In genomic region chr20:49403911-49404310, GRCh38 we compare ENCODE assay signal across 28 cellular contexts.
"Had no signal": no experiment of that assay in that cellular context is flagged by ENCODE, and none has a peak within 500 bp of the region (broad histone marks: within the 10 kb centered on the region; RNA-seq: fewer than 3 reads in every experiment).

No MANE protein-coding gene starts in this region.

- ATAC-seq: naive thymus-derived CD4-positive, alpha-beta T cell; natural killer cell; pancreas; psoas muscle; right cardiac atrium; sciatic nerve; stimulated activated memory B cell treated with anti-CD40 and anti-IgM and Interleukin-4, amounts not matched to agents 10 μg/mL and 1 μg/mL and 100 μg/mL, for 72 hours; stimulated activated naive CD8-positive, alpha-beta T cell treated with anti-CD3 and anti-CD28 coated beads, Interleukin-15, amount 100 ng/mL, for 72 hours; stimulated activated naive CD8-positive, alpha-beta T cell treated with anti-CD3 and anti-CD28 coated beads, Interleukin-15, Interleukin-2, amounts not matched to agents 100 U/mL and 50 U/mL, for 24 hours; upper lobe of right lung had no signal

- H2AFZ ChIP-seq: neural progenitor cell had no signal

- H3K27me3 ChIP-seq: neural progenitor cell, pancreas, suprapubic skin, testis, tibial artery, transverse colon, upper lobe of right lung, uterus had no signal

- H3K36me3 ChIP-seq: neural progenitor cell, neutrophil, pancreas, spleen, suprapubic skin, tibial artery, transverse colon, upper lobe of right lung, uterus had no signal

- H3K4me3 ChIP-seq: neural progenitor cell, pancreas, psoas muscle, skin epidermis, smooth muscle cell, spleen, suprapubic skin, testis, tibial artery, transverse colon, upper lobe of right lung, uterus had no signal

- H3K9me3 ChIP-seq: neutrophil, pancreas, psoas muscle, spleen, suprapubic skin, testis, tibial artery, transverse colon, upper lobe of right lung, uterus had no signal

- H3K4me1 ChIP-seq: pancreas had no signal

- H3K27ac ChIP-seq: neural progenitor cell, neutrophil, pancreas, psoas muscle, skin epidermis, spleen, suprapubic skin, tibial artery, transverse colon, upper lobe of right lung had no signal

- FAIRE-seq: pancreas had no signal

- H3K4me2 ChIP-seq: neural progenitor cell, smooth muscle cell had no signal

- DNase-seq: naive thymus-derived CD4-positive, alpha-beta T cell; natural killer cell; nucleus accumbens; pancreas; psoas muscle; right cardiac atrium; spleen; stimulated activated CD4-positive, alpha-beta T cell treated with anti-CD3 and anti-CD28 coated beads, Interleukin-12 subunit alpha, Interleukin-12 subunit beta, amount 100 ng/mL, for 4 hours; stimulated activated CD4-positive, alpha-beta T cell treated with anti-CD3 and anti-CD28 coated beads, Interleukin-1b, Interleukin-23, amount 100 ng/mL, for 48 hours; stimulated activated CD4-positive, alpha-beta T cell treated with anti-CD3 and anti-CD28 coated beads, Interleukin-4, amount 100 ng/mL, for 1 hour; stimulated activated CD4-positive, alpha-beta T cell treated with anti-CD3 and anti-CD28 coated beads, Interleukin-4, amount 100 ng/mL, for 4 hours; stimulated activated CD8-positive, alpha-beta memory T cell treated with anti-CD3 and anti-CD28 coated beads, Interleukin-4, amount 100 ng/mL, for 48 hours; stimulated activated naive CD4-positive, alpha-beta T cell; stimulated activated naive CD8-positive, alpha-beta T cell treated with anti-CD3 and anti-CD28 coated beads, Interleukin-15, amount 100 ng/mL, for 72 hours; stimulated activated naive CD8-positive, alpha-beta T cell treated with anti-CD3 and anti-CD28 coated beads, Interleukin-15, Interleukin-2, amounts not matched to agents 100 U/mL and 50 U/mL, for 24 hours; substantia nigra; testis; tibial artery; transverse colon; upper lobe of right lung; uterus had no signal

- H3K9ac ChIP-seq: neural progenitor cell had no signal
